In genomic region chr21:34075099-34075425, GRCh38 we compare ENCODE assay signal across 9 cellular contexts. TPM values are rescaled to one million over a fixed set of nuclear protein-coding genes. Genes with fewer than 3 reads are reported as not detected.
DNase-seq lines count a peak whose midpoint lies in the region; TF ChIP-seq lines count a peak whose summit lies in the region.
"Had no signal": no experiment of that assay in that cellular context is flagged by ENCODE, and none has a peak within 500 bp of the region (broad histone marks: within the 10 kb centered on the region; RNA-seq: fewer than 3 reads in every experiment).

No MANE protein-coding gene starts in this region.

- intact Hi-C loops in dorsolateral prefrontal cortex (cut with DNase I) = loop anchor here in 1 of 2 donors (10.0 kb wide), 1 partner anchor 530 kb away; no protein-coding TSS in a partner anchor

- H3K27me3 Mint-ChIP-seq in nephron progenitor cell (ENCODE audit: low read depth, poor library complexity) = peaks cover 3% of the 10 kb centered on the region

- TF ChIP-seq CTCF in BJ (IDR thresholded peaks at IDR 0.05; ENCODE audit: insufficient read depth, low read depth, low read length) (no peak), dorsolateral prefrontal cortex (IDR thresholded peaks at IDR 0.05 in 54 of 56, conservative IDR thresholded peaks at IDR 0.05 in 2 of 56; ENCODE audit: low read depth in 1 of 56, partially characterized antibody in 56 of 56) (no peak), nephron progenitor cell (IDR thresholded peaks at IDR 0.05) (no peak)

- peaks cover 35% of the 10 kb centered on the region for H3K36me3 Mint-ChIP-seq in nephron progenitor cell (ENCODE audit: low read depth)

- H3K27ac Mint-ChIP-seq in nephron progenitor cell = peak overlapping the region; percentile 98

- POLR2A ChIA-PET in BJ (lab: Charles Lee) = no interaction called here

- CTCF ChIA-PET in BJ (lab: Yijun Ruan, JAX) = interaction anchor here (1.2 to 4.0 kb wide), 3 partner anchors 55 to 273 kb away, joined by 4 to 24 read pairs (median 8); no protein-coding TSS in a partner anchor

- in situ Hi-C loops in KBM-7 (cut with MboI; ENCODE audit: low pct_unique_long_range_greater_than_20kb, low sequenced_read_pairs) = no loop called here

- H3K36me3 ChIP-seq in BJ (ENCODE audit: control insufficient read depth, insufficient read depth, low read length) (no peaks in the 10 kb centered on the region), Karpas-422 (ENCODE audit: insufficient read depth, low read length) (peaks cover 44% of the 10 kb centered on the region)

- H3K9ac ChIP-seq in Karpas-422 (ENCODE audit: low read length) = peak overlapping the region; percentile 84

- peaks cover 62% of the 10 kb centered on the region for H3K4me1 Mint-ChIP-seq in nephron progenitor cell

- peak overlapping the region; percentile 88 for H3K4me2 ChIP-seq in Karpas-422 (ENCODE audit: low read depth, low read length, poor library complexity, severe bottlenecking)

- H3K4me3 Mint-ChIP-seq in nephron progenitor cell = peak overlapping the region; percentile 97

- peaks cover 9% of the 10 kb centered on the region; the same call in 1 of the 2 replicates for H4K20me1 ChIP-seq in Karpas-422 (ENCODE audit: insufficient read depth, low read depth, low read length)

- no peak overlapping the region for H2AFZ ChIP-seq in Karpas-422 (ENCODE audit: low read length)

- peak overlapping the region; percentile 88; the same call in 1 of the 2 replicates for H3K4me3 ChIP-seq in BJ (ENCODE audit: low read depth, low read length)
- H3K4me3 ChIP-seq in Karpas-422 (ENCODE audit: low read length) = peak overlapping the region; percentile 84
- peak overlapping the region in 58 of 59 donors; percentile 62 to 89 (median 74) for H3K4me3 ChIP-seq in dorsolateral prefrontal cortex

- H3K79me2 ChIP-seq in Karpas-422 (ENCODE audit: low read length) = peaks cover 58% of the 10 kb centered on the region

- DNase-seq in BJ (ENCODE audit: low read depth) = no peak
- DNase-seq in Karpas-422 = no peak
- no peak for DNase-seq in dorsolateral prefrontal cortex
- no peak for DNase-seq in nephron progenitor cell
- DNase-seq in KBM-7 = no peak
- DNase-seq in NCI-H2029 (lab: John Stamatoyannopoulos, UW) = no peak
- no peak for DNase-seq in NCI-H748 (lab: John Stamatoyannopoulos, UW; ENCODE audit: unreplicated experiment)
- DNase-seq in anterior cingulate cortex (lab: John Stamatoyannopoulos, UW) = no peak
- DNase-seq: T1000 had no signal

- H3K4me1 ChIP-seq in Karpas-422 (ENCODE audit: low read length) = peaks cover 54% of the 10 kb centered on the region

- H3K9me3 ChIP-seq in Karpas-422 (ENCODE audit: low read length) = no peaks in the 10 kb centered on the region

- H3K27ac ChIP-seq in Karpas-422 (ENCODE audit: low read length) (peak overlapping the region; percentile 82), dorsolateral prefrontal cortex (peak overlapping the region in 2 of 59 donors; percentile 5 to 67)

- no peaks in the 10 kb centered on the region for H3K9me2 ChIP-seq in Karpas-422 (replicated peaks; ENCODE audit: insufficient read depth, low read length)

- H3K27me3 ChIP-seq in BJ (ENCODE audit: control insufficient read depth, insufficient read depth, low read length) (no peaks in the 10 kb centered on the region), Karpas-422 (ENCODE audit: low read length) (no peaks in the 10 kb centered on the region), dorsolateral prefrontal cortex (no peaks in the 10 kb centered on the region)

- H3K9me3 Mint-ChIP-seq in nephron progenitor cell = no peaks in the 10 kb centered on the region

RNA-seq across cellular contexts. Expression of gene MRPS6, which starts 1.7 kb away (rescaled TPM):
- polyA plus RNA-seq in BJ (2011; rRNA removed) = 13.8 and 17.1 TPM in 2 replicates
- polyA minus RNA-seq in BJ (2011; rRNA and poly(A)+ RNA removed) = 5.3 and 5.6 TPM in 2 replicates
- 28.4 and 56.8 TPM in 2 replicates for total RNA-seq in Karpas-422 (2014; rRNA removed; shearing (Covaris generic); ENCODE audit: low replicate concordance)
- 100 to 1,000 TPM in 5 of 120 experiments, 10 to 100 TPM in 115; 22.1 to 132 (median 50.4) TPM for total RNA-seq in dorsolateral prefrontal cortex

RNA-seq across cellular contexts. Expression of gene SLC5A3, which starts 1.7 kb away (rescaled TPM):
- 1.9 and 4.5 TPM in 2 replicates for polyA plus RNA-seq in BJ (2011; rRNA removed)
- polyA minus RNA-seq in BJ (2011; rRNA and poly(A)+ RNA removed) = 10.4 and 11.6 TPM in 2 replicates
- 23.7 and 55.0 TPM in 2 replicates for total RNA-seq in Karpas-422 (2014; rRNA removed; shearing (Covaris generic); ENCODE audit: low replicate concordance)
- total RNA-seq in dorsolateral prefrontal cortex = 100 to 1,000 TPM in 1 of 120 experiments, 10 to 100 TPM in 119; 11.1 to 102 (median 27.3) TPM
